In the genomic region with DNA sequence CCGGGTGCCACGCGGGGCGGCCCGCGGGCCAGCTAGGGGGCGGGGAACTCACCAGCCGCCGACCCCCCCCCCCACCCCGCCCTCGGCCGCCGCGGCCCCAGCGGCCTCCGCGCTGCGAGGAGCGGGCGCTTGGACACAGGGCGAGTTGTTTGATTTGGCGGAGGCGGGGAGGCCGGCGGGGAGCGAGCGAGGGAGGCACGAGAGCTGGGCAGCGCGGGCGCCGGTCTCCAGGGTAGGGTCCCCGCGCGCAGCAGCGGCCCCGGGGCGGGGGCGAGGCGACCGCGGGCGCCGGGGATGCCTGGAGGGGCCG, we compare ENCODE assay signal across 9 cellular contexts.
A peak's percentile ranks its signal among the peaks of the same experiment; 100 is the strongest.
DNase-seq lines count a peak whose midpoint lies in the region; ATAC-seq, FAIRE-seq and TF ChIP-seq lines count a peak whose summit lies in the region.
"Had no signal": no experiment of that assay in that cellular context is flagged by ENCODE, and none has a peak within 500 bp of the region (broad histone marks: within the 10 kb centered on the region; RNA-seq: fewer than 3 reads in every experiment).

No MANE protein-coding gene starts in this region.

- peak overlapping the region; percentile 79 for H3K4me2 ChIP-seq in A549

- H3K4me1 ChIP-seq in A549 = peaks cover 9% of the 10 kb centered on the region; the same call in 1 of the 3 replicates

- no peak overlapping the region for H3K27ac Mint-ChIP-seq in mesothelial cell of epicardium

- 5% methylated on average over 21 of the region's 45 CpGs for WGBS in A549 (ENCODE audit: missing lambda C conversion rate)

- TF ChIP-seq EP300 in A549 (IDR thresholded peaks at IDR 0.05) = no peak

- H3K4me3 ChIP-seq in A549 (peak overlapping the region; percentile 64), coronary artery (peak overlapping the region; percentile 80)

- TF ChIP-seq CTCF in A549 (IDR thresholded peaks at IDR 0.05) (no peak), coronary artery (IDR thresholded peaks at IDR 0.05) (no peak), mesothelial cell of epicardium (IDR thresholded peaks at IDR 0.05; ENCODE audit: unreplicated experiment) (no peak)

- peaks cover 4% of the 10 kb centered on the region for H3K9me3 Mint-ChIP-seq in mesothelial cell of epicardium
- H3K9me3 Mint-ChIP-seq: activated T-cell treated with anti-CD3 and anti-CD28 coated beads, Interleukin-2, amount 50 U/mL, for 4 hours had no signal

- POLR2A ChIA-PET in A549 (lab: Yijun Ruan, JAX) = no interaction called here

- peaks cover 28% of the 10 kb centered on the region for H3K4me1 Mint-ChIP-seq in mesothelial cell of epicardium

- peaks cover 3% of the 10 kb centered on the region for H3K36me3 Mint-ChIP-seq in mesothelial cell of epicardium

- DNase-seq in A549 (ENCODE audit: low read depth in 1 of 2, low spot score in 1 of 2) (peak; percentile 7 to 38), coronary artery (ENCODE audit: low spot score) (peak; percentile 74), mesothelial cell of epicardium (ENCODE audit: low spot score in 2 of 2, unreplicated experiment in 2 of 2) (peak in 1 of 2 experiments; percentile 57), CD1c-positive myeloid dendritic cell (ENCODE audit: extremely low spot score) (no peak), cerebellar cortex (ENCODE audit: low spot score) (no peak)
- DNase-seq: activated T-cell treated with anti-CD3 and anti-CD28 coated beads, Interleukin-2, amount 50 U/mL, for 4 hours had no signal

- CTCF ChIA-PET in A549 (lab: Yijun Ruan, JAX) = interaction anchor here (1.1 to 3.0 kb wide), 2 partner anchors 213 to 220 kb away, joined by 4 to 10 read pairs; no protein-coding TSS in a partner anchor

- H3K9me3 ChIP-seq in A549 = no peaks in the 10 kb centered on the region

- peak overlapping the region; percentile 66 for H3K4me3 Mint-ChIP-seq in mesothelial cell of epicardium

- ATAC-seq in A549 (peak; percentile 72 to 73), GM19025 (IDR thresholded peaks at IDR 0.05; ENCODE audit: low read depth, unreplicated experiment) (peak; percentile 23), HG03342 (IDR thresholded peaks at IDR 0.05; ENCODE audit: unreplicated experiment) (peak; percentile 17), HG03378 (IDR thresholded peaks at IDR 0.05; ENCODE audit: unreplicated experiment) (no peak)

- no peak for TF ChIP-seq RAD21 in A549 (conservative IDR thresholded peaks at IDR 0.05 in 1 of 2, IDR thresholded peaks at IDR 0.05 in 1 of 2)

- H3K27ac ChIP-seq in A549 (peak overlapping the region; percentile 67 to 91), coronary artery (peak overlapping the region; percentile 16 to 43)

- H3K27me3 Mint-ChIP-seq in mesothelial cell of epicardium (ENCODE audit: low read depth) = peaks cover 21% of the 10 kb centered on the region

- TF ChIP-seq POLR2A in A549 (IDR thresholded peaks at IDR 0.05; ENCODE audit: low read length) = no peak

- no peak for FAIRE-seq in A549 (lab: Jason Lieb, UNC)

TF ChIP-seq in A549, 52 proteins besides CTCF, POLR2A, EP300 and RAD21:
- TF ChIP-seq HOXA7 (CRISPR knock-in tag; IDR thresholded peaks at IDR 0.05) (no peak), CHD4 (IDR thresholded peaks at IDR 0.05; ENCODE audit: borderline replicate concordance) (no peak)

Comparison
In these comparisons a context has a peak if more than half of its experiments do, and no peak if none do; other contexts are left out.
1. DNase-seq: peak in A549 (2 of 2) and coronary artery (single experiment); none in CD1c-positive myeloid dendritic cell (single experiment) and cerebellar cortex (single experiment).